In genomic region chr3:47161983-47162694, GRCh38 we compare ENCODE assay signal across 8 cellular contexts. TPM values are rescaled to one million over a fixed set of nuclear protein-coding genes. Genes with fewer than 3 reads are reported as not detected.
DNase-seq lines count a peak whose midpoint lies in the region; TF ChIP-seq lines count a peak whose summit lies in the region.

No MANE protein-coding gene starts in this region.

- DNase-seq in EH (ENCODE audit: low read depth) (peak; percentile 14), NOMO-1 treated with dmso at 0.1 percent for 144 hours (lab: John Stamatoyannopoulos, UW; ENCODE audit: unreplicated experiment) (peak; percentile 27), endothelial cell (ENCODE audit: low spot score) (no peak), ovary (no peak), NCI-H748 treated with DMSO at 0.1 percent for 48 hours (lab: John Stamatoyannopoulos, UW) (no peak), epidermal melanocyte (ENCODE audit: insufficient read length, low spot score) (no peak), UCSD-AML1 (lab: John Stamatoyannopoulos, UW; ENCODE audit: unreplicated experiment) (no peak)
- no peak for DNase-seq in central memory CD4-positive, alpha-beta T cell

- peak overlapping the region; percentile 98 for H3K27ac Mint-ChIP-seq in endothelial cell (ENCODE audit: unreplicated experiment)

- TF ChIP-seq POLR2A in ovary (IDR thresholded peaks at IDR 0.05) = no peak

- H3K9me3 Mint-ChIP-seq in endothelial cell (ENCODE audit: unreplicated experiment) = no peaks in the 10 kb centered on the region

- no peak for TF ChIP-seq CTCF in endothelial cell (IDR thresholded peaks at IDR 0.05; ENCODE audit: unreplicated experiment)
- TF ChIP-seq CTCF in ovary (IDR thresholded peaks at IDR 0.05) = no peak

- H3K27me3 ChIP-seq in ovary = no peaks in the 10 kb centered on the region

- peak overlapping the region; percentile 100 for H3K4me3 Mint-ChIP-seq in endothelial cell (ENCODE audit: unreplicated experiment)

- H3K36me3 ChIP-seq in ovary = no peaks in the 10 kb centered on the region

- no peak overlapping the region for H3K27ac ChIP-seq in ovary

- H3K27me3 Mint-ChIP-seq in endothelial cell (ENCODE audit: unreplicated experiment) = peaks cover 10% of the 10 kb centered on the region

- WGBS in ovary, 3 donors = 14 to 19% (median 15%) methylated on average over 4 of the region's 4 CpGs

- H3K4me3 ChIP-seq in ovary = peak overlapping the region; percentile 98

- no peak for TF ChIP-seq EP300 in ovary (IDR thresholded peaks at IDR 0.05)

- no peaks in the 10 kb centered on the region for H3K9me3 ChIP-seq in ovary

- peaks cover 15% of the 10 kb centered on the region for H3K36me3 Mint-ChIP-seq in endothelial cell (ENCODE audit: low read depth, unreplicated experiment)

- H3K4me1 ChIP-seq in ovary (ENCODE audit: insufficient read depth) = peaks cover 13% of the 10 kb centered on the region

- peaks cover 30% of the 10 kb centered on the region for H3K4me1 Mint-ChIP-seq in endothelial cell (ENCODE audit: unreplicated experiment)

- intact Hi-C loops in ovary (cut with DNase I) = loop anchor here in 2 of 4 donors (10.0 kb wide), 1 partner anchor 147 kb away; no protein-coding TSS in a partner anchor

RNA-seq across cellular contexts. Expression of gene SETD2, which starts 1.8 kb away (rescaled TPM):
- total RNA-seq in endothelial cell (ENCODE audit: unreplicated experiment) (51.4 TPM), ovary (10 to 100 TPM; 46.4 to 62.9 (median 51.2) TPM)
- 10 to 100 TPM; 22.9 to 28.8 TPM for polyA plus RNA-seq in ovary

Comparison
In these comparisons a context has a peak if more than half of its experiments do, and no peak if none do; other contexts are left out.
1. DNase-seq: peak in EH (single experiment) and NOMO-1 treated with dmso at 0.1 percent for 144 hours (single experiment); none in endothelial cell (single experiment), ovary (0 of 5), NCI-H748 treated with DMSO at 0.1 percent for 48 hours (single experiment), epidermal melanocyte (single experiment), UCSD-AML1 (single experiment) and central memory CD4-positive, alpha-beta T cell (single experiment).